1 cellular context compared by ENCODE assay signal in genomic region chr12:68785823-68786222, GRCh38.
A peak's percentile ranks its signal among the peaks of the same experiment; 100 is the strongest.
TF ChIP-seq lines count a peak whose summit lies in the region.

No MANE protein-coding gene starts in this region.

TF ChIP-seq in HepG2, 621 proteins besides CTCF, POLR2A, EP300 and RAD21 (continued from another document):
- TF ChIP-seq ZNF446 (CRISPR knock-in tag; IDR thresholded peaks at IDR 0.05), result no peak
- no peak for TF ChIP-seq HNRNPK (IDR thresholded peaks at IDR 0.05; ENCODE audit: low read depth, low read length, poor library complexity, severe bottlenecking)
- TF ChIP-seq RAD51 (IDR thresholded peaks at IDR 0.05; ENCODE audit: borderline replicate concordance), result no peak
- TF ChIP-seq PHF21A (CRISPR knock-in tag; IDR thresholded peaks at IDR 0.05), result no peak
- no peak for TF ChIP-seq ZSCAN9 (CRISPR knock-in tag; IDR thresholded peaks at IDR 0.05; ENCODE audit: borderline replicate concordance)
- no peak for TF ChIP-seq KDM3A (CRISPR knock-in tag; IDR thresholded peaks at IDR 0.05; ENCODE audit: low read depth)
- TF ChIP-seq, protein P1, sequence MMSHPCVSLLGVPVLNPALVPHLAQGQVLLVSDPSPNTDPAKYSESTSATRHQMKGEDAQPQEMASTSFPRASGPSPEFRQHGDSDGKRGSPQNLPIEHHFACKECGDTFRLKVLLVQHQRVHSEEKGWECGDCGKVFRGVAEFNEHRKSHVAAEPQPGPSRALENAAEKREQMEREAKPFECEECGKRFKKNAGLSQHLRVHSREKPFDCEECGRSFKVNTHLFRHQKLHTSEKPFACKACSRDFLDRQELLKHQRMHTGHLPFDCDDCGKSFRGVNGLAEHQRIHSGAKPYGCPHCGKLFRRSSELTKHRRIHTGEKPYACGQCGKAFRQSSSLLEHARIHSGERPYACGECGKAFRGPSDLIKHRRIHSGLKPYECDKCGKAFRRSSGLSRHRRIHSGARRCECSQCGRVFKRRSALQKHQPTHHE (CRISPR knock-in tag; IDR thresholded peaks at IDR 0.05; ENCODE audit: borderline replicate concordance), result no peak
- TF ChIP-seq NFKBIZ (CRISPR knock-in tag; IDR thresholded peaks at IDR 0.05), result no peak
- no peak for TF ChIP-seq MXI1 (IDR thresholded peaks at IDR 0.05; ENCODE audit: borderline replicate concordance, low read depth, low read length)
- TF ChIP-seq, protein P2, sequence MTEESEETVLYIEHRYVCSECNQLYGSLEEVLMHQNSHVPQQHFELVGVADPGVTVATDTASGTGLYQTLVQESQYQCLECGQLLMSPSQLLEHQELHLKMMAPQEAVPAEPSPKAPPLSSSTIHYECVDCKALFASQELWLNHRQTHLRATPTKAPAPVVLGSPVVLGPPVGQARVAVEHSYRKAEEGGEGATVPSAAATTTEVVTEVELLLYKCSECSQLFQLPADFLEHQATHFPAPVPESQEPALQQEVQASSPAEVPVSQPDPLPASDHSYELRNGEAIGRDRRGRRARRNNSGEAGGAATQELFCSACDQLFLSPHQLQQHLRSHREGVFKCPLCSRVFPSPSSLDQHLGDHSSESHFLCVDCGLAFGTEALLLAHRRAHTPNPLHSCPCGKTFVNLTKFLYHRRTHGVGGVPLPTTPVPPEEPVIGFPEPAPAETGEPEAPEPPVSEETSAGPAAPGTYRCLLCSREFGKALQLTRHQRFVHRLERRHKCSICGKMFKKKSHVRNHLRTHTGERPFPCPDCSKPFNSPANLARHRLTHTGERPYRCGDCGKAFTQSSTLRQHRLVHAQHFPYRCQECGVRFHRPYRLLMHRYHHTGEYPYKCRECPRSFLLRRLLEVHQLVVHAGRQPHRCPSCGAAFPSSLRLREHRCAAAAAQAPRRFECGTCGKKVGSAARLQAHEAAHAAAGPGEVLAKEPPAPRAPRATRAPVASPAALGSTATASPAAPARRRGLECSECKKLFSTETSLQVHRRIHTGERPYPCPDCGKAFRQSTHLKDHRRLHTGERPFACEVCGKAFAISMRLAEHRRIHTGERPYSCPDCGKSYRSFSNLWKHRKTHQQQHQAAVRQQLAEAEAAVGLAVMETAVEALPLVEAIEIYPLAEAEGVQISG (CRISPR knock-in tag; IDR thresholded peaks at IDR 0.05), result no peak
- no peak for TF ChIP-seq FOXO4 (CRISPR knock-in tag; conservative IDR thresholded peaks at IDR 0.05)
- TF ChIP-seq ZNF569 (CRISPR knock-in tag; IDR thresholded peaks at IDR 0.05; ENCODE audit: borderline replicate concordance), result no peak
- TF ChIP-seq MIER3 (CRISPR knock-in tag; IDR thresholded peaks at IDR 0.05; ENCODE audit: borderline replicate concordance), result no peak
- TF ChIP-seq NFE2 (CRISPR knock-in tag; IDR thresholded peaks at IDR 0.05), result no peak
- TF ChIP-seq MYNN (CRISPR knock-in tag; IDR thresholded peaks at IDR 0.05; ENCODE audit: low read depth), result no peak
- TF ChIP-seq ZMAT3 (CRISPR knock-in tag; conservative IDR thresholded peaks at IDR 0.05), result no peak
- no peak for TF ChIP-seq ZNF430 (CRISPR knock-in tag; IDR thresholded peaks at IDR 0.05)
- no peak for TF ChIP-seq ZNF547 (CRISPR knock-in tag; IDR thresholded peaks at IDR 0.05)
- TF ChIP-seq, protein P3, sequence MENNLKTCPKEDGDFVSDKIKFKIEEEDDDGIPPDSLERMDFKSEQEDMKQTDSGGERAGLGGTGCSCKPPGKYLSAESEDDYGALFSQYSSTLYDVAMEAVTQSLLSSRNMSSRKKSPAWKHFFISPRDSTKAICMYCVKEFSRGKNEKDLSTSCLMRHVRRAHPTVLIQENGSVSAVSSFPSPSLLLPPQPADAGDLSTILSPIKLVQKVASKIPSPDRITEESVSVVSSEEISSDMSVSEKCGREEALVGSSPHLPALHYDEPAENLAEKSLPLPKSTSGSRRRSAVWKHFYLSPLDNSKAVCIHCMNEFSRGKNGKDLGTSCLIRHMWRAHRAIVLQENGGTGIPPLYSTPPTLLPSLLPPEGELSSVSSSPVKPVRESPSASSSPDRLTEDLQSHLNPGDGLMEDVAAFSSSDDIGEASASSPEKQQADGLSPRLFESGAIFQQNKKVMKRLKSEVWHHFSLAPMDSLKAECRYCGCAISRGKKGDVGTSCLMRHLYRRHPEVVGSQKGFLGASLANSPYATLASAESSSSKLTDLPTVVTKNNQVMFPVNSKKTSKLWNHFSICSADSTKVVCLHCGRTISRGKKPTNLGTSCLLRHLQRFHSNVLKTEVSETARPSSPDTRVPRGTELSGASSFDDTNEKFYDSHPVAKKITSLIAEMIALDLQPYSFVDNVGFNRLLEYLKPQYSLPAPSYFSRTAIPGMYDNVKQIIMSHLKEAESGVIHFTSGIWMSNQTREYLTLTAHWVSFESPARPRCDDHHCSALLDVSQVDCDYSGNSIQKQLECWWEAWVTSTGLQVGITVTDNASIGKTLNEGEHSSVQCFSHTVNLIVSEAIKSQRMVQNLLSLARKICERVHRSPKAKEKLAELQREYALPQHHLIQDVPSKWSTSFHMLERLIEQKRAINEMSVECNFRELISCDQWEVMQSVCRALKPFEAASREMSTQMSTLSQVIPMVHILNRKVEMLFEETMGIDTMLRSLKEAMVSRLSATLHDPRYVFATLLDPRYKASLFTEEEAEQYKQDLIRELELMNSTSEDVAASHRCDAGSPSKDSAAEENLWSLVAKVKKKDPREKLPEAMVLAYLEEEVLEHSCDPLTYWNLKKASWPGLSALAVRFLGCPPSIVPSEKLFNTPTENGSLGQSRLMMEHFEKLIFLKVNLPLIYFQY (CRISPR knock-in tag; IDR thresholded peaks at IDR 0.05; ENCODE audit: borderline replicate concordance), result no peak
- no peak for TF ChIP-seq ZNF768 (CRISPR knock-in tag; IDR thresholded peaks at IDR 0.05)
- TF ChIP-seq KMT2B (CRISPR knock-in tag; IDR thresholded peaks at IDR 0.05), result no peak
- TF ChIP-seq POGZ (CRISPR knock-in tag; IDR thresholded peaks at IDR 0.05), result 0 out of 2 replicates have a peak, but pooled peaks have one; percentile 36
- TF ChIP-seq, protein P4, sequence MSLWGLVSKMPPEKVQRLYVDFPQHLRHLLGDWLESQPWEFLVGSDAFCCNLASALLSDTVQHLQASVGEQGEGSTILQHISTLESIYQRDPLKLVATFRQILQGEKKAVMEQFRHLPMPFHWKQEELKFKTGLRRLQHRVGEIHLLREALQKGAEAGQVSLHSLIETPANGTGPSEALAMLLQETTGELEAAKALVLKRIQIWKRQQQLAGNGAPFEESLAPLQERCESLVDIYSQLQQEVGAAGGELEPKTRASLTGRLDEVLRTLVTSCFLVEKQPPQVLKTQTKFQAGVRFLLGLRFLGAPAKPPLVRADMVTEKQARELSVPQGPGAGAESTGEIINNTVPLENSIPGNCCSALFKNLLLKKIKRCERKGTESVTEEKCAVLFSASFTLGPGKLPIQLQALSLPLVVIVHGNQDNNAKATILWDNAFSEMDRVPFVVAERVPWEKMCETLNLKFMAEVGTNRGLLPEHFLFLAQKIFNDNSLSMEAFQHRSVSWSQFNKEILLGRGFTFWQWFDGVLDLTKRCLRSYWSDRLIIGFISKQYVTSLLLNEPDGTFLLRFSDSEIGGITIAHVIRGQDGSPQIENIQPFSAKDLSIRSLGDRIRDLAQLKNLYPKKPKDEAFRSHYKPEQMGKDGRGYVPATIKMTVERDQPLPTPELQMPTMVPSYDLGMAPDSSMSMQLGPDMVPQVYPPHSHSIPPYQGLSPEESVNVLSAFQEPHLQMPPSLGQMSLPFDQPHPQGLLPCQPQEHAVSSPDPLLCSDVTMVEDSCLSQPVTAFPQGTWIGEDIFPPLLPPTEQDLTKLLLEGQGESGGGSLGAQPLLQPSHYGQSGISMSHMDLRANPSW (CRISPR knock-in tag; IDR thresholded peaks at IDR 0.05; ENCODE audit: borderline replicate concordance), result no peak
- TF ChIP-seq ZNF781 (CRISPR knock-in tag; IDR thresholded peaks at IDR 0.05; ENCODE audit: borderline replicate concordance, not compliant biosample characterization), result no peak
- TF ChIP-seq, protein P5, sequence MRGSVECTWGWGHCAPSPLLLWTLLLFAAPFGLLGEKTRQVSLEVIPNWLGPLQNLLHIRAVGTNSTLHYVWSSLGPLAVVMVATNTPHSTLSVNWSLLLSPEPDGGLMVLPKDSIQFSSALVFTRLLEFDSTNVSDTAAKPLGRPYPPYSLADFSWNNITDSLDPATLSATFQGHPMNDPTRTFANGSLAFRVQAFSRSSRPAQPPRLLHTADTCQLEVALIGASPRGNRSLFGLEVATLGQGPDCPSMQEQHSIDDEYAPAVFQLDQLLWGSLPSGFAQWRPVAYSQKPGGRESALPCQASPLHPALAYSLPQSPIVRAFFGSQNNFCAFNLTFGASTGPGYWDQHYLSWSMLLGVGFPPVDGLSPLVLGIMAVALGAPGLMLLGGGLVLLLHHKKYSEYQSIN (CRISPR knock-in tag; IDR thresholded peaks at IDR 0.05; ENCODE audit: borderline replicate concordance), result no peak
- no peak for TF ChIP-seq ZSCAN20 (CRISPR knock-in tag; IDR thresholded peaks at IDR 0.05; ENCODE audit: borderline replicate concordance)
- TF ChIP-seq ARID5B (CRISPR knock-in tag; IDR thresholded peaks at IDR 0.05), result no peak
- TF ChIP-seq HNF4A (CRISPR knock-in tag; IDR thresholded peaks at IDR 0.05), result peak; percentile 89
- no peak for TF ChIP-seq ZNF598 (CRISPR knock-in tag; IDR thresholded peaks at IDR 0.05; ENCODE audit: borderline replicate concordance)
- TF ChIP-seq GABPB1 (CRISPR knock-in tag; IDR thresholded peaks at IDR 0.05), result no peak
- TF ChIP-seq CHCHD3 (CRISPR knock-in tag; IDR thresholded peaks at IDR 0.05), result no peak
- no peak for TF ChIP-seq AHR (CRISPR knock-in tag; IDR thresholded peaks at IDR 0.05)
- TF ChIP-seq NFKB2 (CRISPR knock-in tag; IDR thresholded peaks at IDR 0.05; ENCODE audit: borderline replicate concordance), result no peak
- TF ChIP-seq ZNF121 (CRISPR knock-in tag; IDR thresholded peaks at IDR 0.05), result peak; percentile 98
- no peak for TF ChIP-seq ELF3 (CRISPR knock-in tag; IDR thresholded peaks at IDR 0.05)
- no peak for TF ChIP-seq BCL6 (CRISPR knock-in tag; IDR thresholded peaks at IDR 0.05)
- TF ChIP-seq KLF12 (CRISPR knock-in tag; IDR thresholded peaks at IDR 0.05; ENCODE audit: borderline replicate concordance), result no peak
- no peak for TF ChIP-seq ZNF335 (CRISPR knock-in tag; IDR thresholded peaks at IDR 0.05)
- no peak for TF ChIP-seq JARID2 (CRISPR knock-in tag; IDR thresholded peaks at IDR 0.05; ENCODE audit: insufficient replicate concordance)
- TF ChIP-seq, protein P6, sequence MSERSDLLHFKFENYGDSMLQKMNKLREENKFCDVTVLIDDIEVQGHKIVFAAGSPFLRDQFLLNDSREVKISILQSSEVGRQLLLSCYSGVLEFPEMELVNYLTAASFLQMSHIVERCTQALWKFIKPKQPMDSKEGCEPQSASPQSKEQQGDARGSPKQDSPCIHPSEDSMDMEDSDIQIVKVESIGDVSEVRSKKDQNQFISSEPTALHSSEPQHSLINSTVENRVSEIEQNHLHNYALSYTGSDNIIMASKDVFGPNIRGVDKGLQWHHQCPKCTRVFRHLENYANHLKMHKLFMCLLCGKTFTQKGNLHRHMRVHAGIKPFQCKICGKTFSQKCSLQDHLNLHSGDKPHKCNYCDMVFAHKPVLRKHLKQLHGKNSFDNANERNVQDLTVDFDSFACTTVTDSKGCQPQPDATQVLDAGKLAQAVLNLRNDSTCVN (CRISPR knock-in tag; IDR thresholded peaks at IDR 0.05; ENCODE audit: borderline replicate concordance), result no peak
- TF ChIP-seq SMYD3 (CRISPR knock-in tag; IDR thresholded peaks at IDR 0.05), result no peak
- no peak for TF ChIP-seq RFX5 (IDR thresholded peaks at IDR 0.05; ENCODE audit: low read depth, low read length)
- no peak for TF ChIP-seq RBM39 (IDR thresholded peaks at IDR 0.05; ENCODE audit: low read depth, low read length, poor library complexity, severe bottlenecking)
- TF ChIP-seq RFXAP (CRISPR knock-in tag; IDR thresholded peaks at IDR 0.05; ENCODE audit: borderline replicate concordance), result no peak
- TF ChIP-seq NCOR1 (IDR thresholded peaks at IDR 0.05; ENCODE audit: borderline replicate concordance, low read length), result peak; percentile 65; the same call in 1 of the 2 replicates
- TF ChIP-seq EEA1 (CRISPR knock-in tag; IDR thresholded peaks at IDR 0.05; ENCODE audit: borderline replicate concordance), result no peak
- no peak for TF ChIP-seq ZNF678 (CRISPR knock-in tag; IDR thresholded peaks at IDR 0.05)
- 0 out of 2 replicates have a peak, but pooled peaks have one; percentile 21 for TF ChIP-seq KDM6A (CRISPR knock-in tag; IDR thresholded peaks at IDR 0.05; ENCODE audit: low read depth)
